9 cellular contexts compared by ENCODE assay signal in the genomic region with DNA sequence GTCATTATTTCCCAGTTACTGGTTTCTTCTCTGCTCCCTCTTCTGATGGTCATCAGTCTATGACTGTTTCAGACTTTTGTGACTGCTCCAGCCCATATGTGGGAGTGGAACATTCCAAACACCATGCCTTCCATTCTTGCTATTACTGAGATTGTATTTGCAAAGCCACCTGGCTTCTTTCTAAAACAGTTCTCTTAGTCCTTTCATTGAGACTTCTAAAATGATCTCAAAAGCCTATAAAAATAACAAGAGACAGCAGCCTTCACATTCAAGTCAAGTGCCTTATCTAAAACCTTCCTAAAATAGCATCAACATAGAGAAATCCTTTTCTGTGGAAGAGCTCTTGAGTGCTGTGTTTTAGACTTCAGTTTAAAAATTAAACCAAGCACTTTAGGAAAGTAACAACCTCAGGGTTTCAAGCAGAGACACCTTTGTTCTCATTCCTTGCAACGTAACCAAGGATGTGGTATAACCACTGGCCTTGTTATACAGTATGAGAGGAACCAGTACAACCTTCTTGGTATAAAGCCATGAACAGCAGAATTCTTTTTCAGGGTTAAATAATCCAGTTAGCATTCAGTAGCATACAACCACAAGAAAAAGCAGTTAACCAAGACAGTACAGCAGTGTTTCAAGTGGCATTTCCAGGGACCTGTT.
DNase-seq lines count a peak whose midpoint lies in the region; ATAC-seq lines count a peak whose summit lies in the region.
"Had no signal": no experiment of that assay in that cellular context is flagged by ENCODE, and none has a peak within 500 bp of the region (broad histone marks: within the 10 kb centered on the region; RNA-seq: fewer than 3 reads in every experiment).

No MANE protein-coding gene starts in this region.

- H3K4me3 Mint-ChIP-seq in T-helper 2 cell treated with Interferon-gamma antibody and Interleukin-4, amounts not matched to agents 5 μg/mL and 100 μg/mL, for 36 hours = peak overlapping the region; percentile 73

- no peaks in the 10 kb centered on the region for H3K27me3 Mint-ChIP-seq in T-helper 2 cell treated with Interferon-gamma antibody and Interleukin-4, amounts not matched to agents 5 μg/mL and 100 μg/mL, for 36 hours (ENCODE audit: low read depth)

- ATAC-seq in GM18868 (IDR thresholded peaks at IDR 0.05; ENCODE audit: unreplicated experiment) (peak; percentile 53), HG02610 (IDR thresholded peaks at IDR 0.05; ENCODE audit: unreplicated experiment) (peak; percentile 71)

- DNase-seq in T-helper 2 cell treated with Interferon-gamma antibody and Interleukin-4, amounts not matched to agents 5 μg/mL and 100 μg/mL, for 36 hours (ENCODE audit: low spot score) = no peak
- DNase-seq in myocyte (ENCODE audit: low read depth) (peak; percentile 67), NCI-H1417 treated with DMSO at 0.1 percent for 48 hours (lab: John Stamatoyannopoulos, UW) (no peak), NK-92 (lab: John Stamatoyannopoulos, UW; ENCODE audit: unreplicated experiment) (no peak), HuH-7 (ENCODE audit: low spot score) (no peak), NCI-H82 treated with DMSO at 0.1 percent for 48 hours (lab: John Stamatoyannopoulos, UW; ENCODE audit: unreplicated experiment) (no peak)
- DNase-seq: NCI-H82 had no signal

- peaks cover 84% of the 10 kb centered on the region for H3K36me3 Mint-ChIP-seq in T-helper 2 cell treated with Interferon-gamma antibody and Interleukin-4, amounts not matched to agents 5 μg/mL and 100 μg/mL, for 36 hours (ENCODE audit: low read depth)

- peaks cover 66% of the 10 kb centered on the region for H3K4me1 Mint-ChIP-seq in T-helper 2 cell treated with Interferon-gamma antibody and Interleukin-4, amounts not matched to agents 5 μg/mL and 100 μg/mL, for 36 hours (ENCODE audit: low read depth)

- no peaks in the 10 kb centered on the region for H3K9me3 Mint-ChIP-seq in T-helper 2 cell treated with Interferon-gamma antibody and Interleukin-4, amounts not matched to agents 5 μg/mL and 100 μg/mL, for 36 hours

- H3K27ac Mint-ChIP-seq in T-helper 2 cell treated with Interferon-gamma antibody and Interleukin-4, amounts not matched to agents 5 μg/mL and 100 μg/mL, for 36 hours = peak overlapping the region; percentile 92
